1 cellular context compared by ENCODE assay signal in the genomic region with DNA sequence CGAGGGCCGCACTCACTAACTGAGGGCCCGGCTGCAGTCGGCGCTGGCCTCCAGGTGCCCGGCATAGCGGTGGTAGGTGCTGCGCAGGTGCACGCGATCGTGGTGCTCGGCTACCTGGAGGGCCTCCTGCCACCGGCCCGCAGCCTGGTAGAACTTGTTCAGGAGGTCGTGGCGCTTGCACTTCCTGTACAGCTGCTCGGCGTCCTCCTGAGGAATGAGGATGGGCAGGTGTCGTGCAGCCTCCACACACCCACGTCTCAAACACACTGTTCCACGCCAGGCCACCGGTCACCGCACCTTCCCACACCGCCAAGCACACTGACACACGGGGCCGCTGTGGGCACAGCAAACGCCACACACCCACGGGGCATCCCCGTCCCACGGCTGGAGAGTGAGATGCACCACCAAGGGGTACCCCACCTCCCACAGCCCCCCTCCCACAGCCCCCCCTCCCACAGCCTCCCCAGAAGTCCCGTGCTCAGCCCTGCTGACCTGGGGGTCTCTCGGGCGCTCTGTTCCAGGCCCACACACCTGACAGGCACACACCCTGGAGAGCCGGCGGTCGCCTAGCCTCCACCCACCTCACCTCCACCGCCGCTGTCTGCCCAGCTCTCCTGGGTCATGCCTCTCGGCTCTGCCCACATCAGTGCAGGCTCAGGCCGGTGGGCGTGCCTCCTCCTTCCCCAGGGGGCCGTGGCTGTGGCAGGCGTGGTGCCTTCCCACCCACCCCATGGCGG.
TF ChIP-seq lines count a peak whose summit lies in the region.

No MANE protein-coding gene starts in this region.

TF ChIP-seq in HEK293, 187 proteins besides CTCF, POLR2A, EP300 and RAD21:
- TF ChIP-seq ZFHX2 (tag by site-specific recombination; conservative IDR thresholded peaks at IDR 0.05) (peak; percentile 44; the same call in 1 of the 2 replicates), EGR2 (tag by site-specific recombination; IDR thresholded peaks at IDR 0.05; ENCODE audit: low read depth) (peak; percentile 35; the same call in 1 of the 2 replicates)
- TF ChIP-seq, protein P1, sequence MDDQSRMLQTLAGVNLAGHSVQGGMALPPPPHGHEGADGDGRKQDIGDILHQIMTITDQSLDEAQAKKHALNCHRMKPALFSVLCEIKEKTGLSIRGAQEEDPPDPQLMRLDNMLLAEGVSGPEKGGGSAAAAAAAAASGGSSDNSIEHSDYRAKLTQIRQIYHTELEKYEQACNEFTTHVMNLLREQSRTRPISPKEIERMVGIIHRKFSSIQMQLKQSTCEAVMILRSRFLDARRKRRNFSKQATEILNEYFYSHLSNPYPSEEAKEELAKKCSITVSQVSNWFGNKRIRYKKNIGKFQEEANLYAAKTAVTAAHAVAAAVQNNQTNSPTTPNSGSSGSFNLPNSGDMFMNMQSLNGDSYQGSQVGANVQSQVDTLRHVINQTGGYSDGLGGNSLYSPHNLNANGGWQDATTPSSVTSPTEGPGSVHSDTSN (CRISPR knock-in tag; IDR thresholded peaks at IDR 0.05), result no peak
